Comparison of ENCODE assay signal across 9 cellular contexts in genomic region chr11:71251761-71252433, GRCh38. TPM values are rescaled to one million over a fixed set of nuclear protein-coding genes. Genes with fewer than 3 reads are reported as not detected.
DNase-seq lines count a peak whose midpoint lies in the region; ATAC-seq and TF ChIP-seq lines count a peak whose summit lies in the region.
"Had no signal": no experiment of that assay in that cellular context is flagged by ENCODE, and none has a peak within 500 bp of the region (broad histone marks: within the 10 kb centered on the region; RNA-seq: fewer than 3 reads in every experiment).

No MANE protein-coding gene starts in this region.

- no peaks in the 10 kb centered on the region for H3K9me3 ChIP-seq in Panc1 (ENCODE audit: control insufficient read depth, insufficient read depth, low read depth, low read length)
- H3K9me3 ChIP-seq in left ventricle myocardium inferior (replicated peaks) = no peaks in the 10 kb centered on the region
- H3K9me3 ChIP-seq in gastrocnemius medialis = no peaks in the 10 kb centered on the region

- TF ChIP-seq POLR2A in gastrocnemius medialis (IDR thresholded peaks at IDR 0.05) = no peak

- ATAC-seq in GM21737 (IDR thresholded peaks at IDR 0.05; ENCODE audit: unreplicated experiment) = peak; percentile 49
- ATAC-seq in Panc1 = peak; percentile 72
- no peak for ATAC-seq in gastrocnemius medialis
- ATAC-seq in HG02852 (IDR thresholded peaks at IDR 0.05; ENCODE audit: unreplicated experiment) = no peak
- ATAC-seq in HG02623 (IDR thresholded peaks at IDR 0.05; ENCODE audit: unreplicated experiment) = no peak
- ATAC-seq in HG02840 (IDR thresholded peaks at IDR 0.05; ENCODE audit: low FRiP score, unreplicated experiment) = no peak

- POLR2A ChIA-PET in Panc1 (lab: Charles Lee) = no interaction called here

- H3K36me3 ChIP-seq in Panc1 (ENCODE audit: control insufficient read depth, insufficient read depth, low read length) (no peaks in the 10 kb centered on the region; the same call in 1 of the 2 replicates), left ventricle myocardium inferior (no peaks in the 10 kb centered on the region), gastrocnemius medialis (no peaks in the 10 kb centered on the region)

- in situ Hi-C loops in Panc1 (cut with HindIII; ENCODE audit: low pct_unique_long_range_greater_than_20kb, low sequenced_read_pairs) (no loop called here), gastrocnemius medialis (cut with MboI; ENCODE audit: low sequenced_read_pairs in 4 of 4) (no loop called here)

- intact Hi-C loops in Panc1 (cut with micrococcal nuclease; ENCODE audit: unreplicated experiment) (no loop called here), left ventricle myocardium inferior (cut with micrococcal nuclease) (no loop called here), gastrocnemius medialis (cut with DNase I; ENCODE audit: low total_unique reads) (no loop called here)

- H3K4me1 ChIP-seq in Panc1 (ENCODE audit: control insufficient read depth, insufficient read depth, low read length) (peaks cover 7% of the 10 kb centered on the region), left ventricle myocardium inferior (peaks cover 37% of the 10 kb centered on the region), gastrocnemius medialis (peaks cover 0 to 13% of the 10 kb centered on the region in 2 donors)

- CTCF ChIA-PET in Panc1 (lab: Charles Lee) = interaction anchor here (0.6 kb wide), 2 partner anchors 20 to 408 kb away, joined by 3 to 4 read pairs; no protein-coding TSS in a partner anchor

- H3K4me3 ChIP-seq in Panc1 (ENCODE audit: low read depth in 2 of 2, low read length in 2 of 2) (peak overlapping the region; percentile 35 to 57), left ventricle myocardium inferior (peak overlapping the region; percentile 57), gastrocnemius medialis (peak overlapping the region; percentile 7 to 31 (median 18))

- peaks cover 15% of the 10 kb centered on the region for H3K27me3 ChIP-seq in Panc1 (ENCODE audit: control insufficient read depth, insufficient read depth, low read length)
- peaks cover 100% of the 10 kb centered on the region for H3K27me3 ChIP-seq in left ventricle myocardium inferior (ENCODE audit: low read depth)
- peaks cover 58 to 77% (median 65%) of the 10 kb centered on the region in 3 donors for H3K27me3 ChIP-seq in gastrocnemius medialis

- peak; percentile 95 for TF ChIP-seq CTCF in Panc1 (IDR thresholded peaks at IDR 0.05)
- peak; percentile 51 for TF ChIP-seq CTCF in left ventricle myocardium inferior (IDR thresholded peaks at IDR 0.05; ENCODE audit: borderline replicate concordance)
- TF ChIP-seq CTCF in gastrocnemius medialis (IDR thresholded peaks at IDR 0.05 in 4 of 5, conservative IDR thresholded peaks at IDR 0.05 in 1 of 5) = peak in 1 of 5 experiments; percentile 32

- DNase-seq in Panc1 (ENCODE audit: low read depth, low spot score) = no peak
- DNase-seq in left ventricle myocardium inferior = no peak
- DNase-seq in gastrocnemius medialis = no peak
- DNase-seq in GM19240 (ENCODE audit: insufficient read length, low spot score) = no peak

- H3K27ac ChIP-seq in Panc1 (ENCODE audit: low read length) = no peak overlapping the region
- H3K27ac ChIP-seq in left ventricle myocardium inferior (replicated peaks) = no peak overlapping the region
- no peak overlapping the region for H3K27ac ChIP-seq in gastrocnemius medialis

- no TSS peak for BruUV-seq in Panc1 (replicated peaks; lab: Mats Ljungman, UMichigan)

RNA-seq across cellular contexts. Expression of gene SHANK2, which starts 0.5 kb away (rescaled TPM):
- total RNA-seq in Panc1 (2021; ENCODE audit: unreplicated experiment) (1.7 TPM), left ventricle myocardium inferior (0.27 TPM), gastrocnemius medialis (under 1 TPM in 1 of 4 donors, not detected in 3; 0.40 TPM)
- polyA plus RNA-seq in Panc1 (2012; ENCODE audit: insufficient read length) = 1.0 TPM
- total RNA-seq: activated CD8-positive, alpha-beta memory T cell treated with anti-CD3 and anti-CD28 coated beads for 36 hours had no signal

Comparison
In these comparisons a context has a peak if more than half of its experiments do, and no peak if none do; other contexts are left out.
1. ATAC-seq: peak in GM21737 (single experiment) and Panc1 (single experiment); none in gastrocnemius medialis (0 of 2), HG02852 (single experiment), HG02623 (single experiment) and HG02840 (single experiment).
2. Peak in every context shown above with its lines, with median percentiles within 50 percentile points of each other: H3K4me3 ChIP-seq.